In genomic region chr7:90320801-90321494, GRCh38 we compare ENCODE assay signal across 8 cellular contexts. TPM values are rescaled to one million over a fixed set of nuclear protein-coding genes. Genes with fewer than 3 reads are reported as not detected.
DNase-seq lines count a peak whose midpoint lies in the region; ATAC-seq and TF ChIP-seq lines count a peak whose summit lies in the region.

FAM237B (minus strand) TSS chr7:90321304; CDS start chr7:90319748, 1,556 bp downstream.

- ATAC-seq in Panc1, result peak; percentile 93
- ATAC-seq in HG03342 (IDR thresholded peaks at IDR 0.05; ENCODE audit: unreplicated experiment), result no peak

- TF ChIP-seq CTCF in Panc1 (IDR thresholded peaks at IDR 0.05), result no peak
- TF ChIP-seq CTCF in foreskin fibroblast (IDR thresholded peaks at IDR 0.05; ENCODE audit: low read depth, low read length), result no peak
- TF ChIP-seq CTCF in neutrophil (IDR thresholded peaks at IDR 0.05), result no peak

- intact Hi-C loops in Panc1 (cut with micrococcal nuclease; ENCODE audit: unreplicated experiment), result no loop called here

- no peaks in the 10 kb centered on the region for H3K9me3 ChIP-seq in Panc1 (ENCODE audit: control insufficient read depth, insufficient read depth, low read depth, low read length)
- no peaks in the 10 kb centered on the region for H3K9me3 ChIP-seq in neutrophil

- H3K4me1 Mint-ChIP-seq in T-helper 2 cell treated with Interferon-gamma antibody and Interleukin-4, amounts not matched to agents 5 μg/mL and 100 μg/mL, for 36 hours (ENCODE audit: low read depth), result peaks cover 4% of the 10 kb centered on the region

- no peaks in the 10 kb centered on the region for H3K36me3 Mint-ChIP-seq in T-helper 2 cell treated with Interferon-gamma antibody and Interleukin-4, amounts not matched to agents 5 μg/mL and 100 μg/mL, for 36 hours (ENCODE audit: low read depth)

- H3K4me1 ChIP-seq in Panc1 (ENCODE audit: control insufficient read depth, insufficient read depth, low read length) (0 out of 2 replicates have a peak, but pooled peaks cover 2% of the 10 kb centered on the region), neutrophil (ENCODE audit: control insufficient read depth in 1 of 2, insufficient read depth in 1 of 2, low read depth in 1 of 2, low read length in 1 of 2) (peaks cover 8 to 27% of the 10 kb centered on the region in 2 experiments)

- POLR2A ChIA-PET in Panc1 (lab: Charles Lee), result no interaction called here

- peak; percentile 23 for DNase-seq in Daoy (ENCODE audit: low read depth)
- no peak for DNase-seq in Panc1 (ENCODE audit: low read depth, low spot score)
- DNase-seq in foreskin fibroblast, result peak; percentile 34 to 72
- DNase-seq in NCI-H2029 treated with DMSO at 0.1 percent for 48 hours (lab: John Stamatoyannopoulos, UW), result no peak
- no peak for DNase-seq in T-helper 2 cell treated with Interferon-gamma antibody and Interleukin-4, amounts not matched to agents 5 μg/mL and 100 μg/mL, for 36 hours (ENCODE audit: low spot score)
- no peak for DNase-seq in putamen (ENCODE audit: low spot score)

- H3K9me3 Mint-ChIP-seq in T-helper 2 cell treated with Interferon-gamma antibody and Interleukin-4, amounts not matched to agents 5 μg/mL and 100 μg/mL, for 36 hours, result no peaks in the 10 kb centered on the region

- no peaks in the 10 kb centered on the region; the same call in 1 of the 2 replicates for H3K36me3 ChIP-seq in Panc1 (ENCODE audit: control insufficient read depth, insufficient read depth, low read length)
- H3K36me3 ChIP-seq in neutrophil, result no peaks in the 10 kb centered on the region

- in situ Hi-C loops in Panc1 (cut with HindIII; ENCODE audit: low pct_unique_long_range_greater_than_20kb, low sequenced_read_pairs), result no loop called here

- no peak within 1 kb of the TSS for H3K27ac Mint-ChIP-seq in T-helper 2 cell treated with Interferon-gamma antibody and Interleukin-4, amounts not matched to agents 5 μg/mL and 100 μg/mL, for 36 hours

- CTCF ChIA-PET in Panc1 (lab: Charles Lee), result no interaction called here

- no peak within 1 kb of the TSS for H3K27ac ChIP-seq in Panc1 (ENCODE audit: low read length)
- H3K27ac ChIP-seq in neutrophil, result no peak within 1 kb of the TSS

- H3K27me3 Mint-ChIP-seq in T-helper 2 cell treated with Interferon-gamma antibody and Interleukin-4, amounts not matched to agents 5 μg/mL and 100 μg/mL, for 36 hours (ENCODE audit: low read depth), result peaks cover 55% of the 10 kb centered on the region

- H3K4me3 ChIP-seq in Panc1 (ENCODE audit: low read depth in 2 of 2, low read length in 2 of 2) (peak within 1 kb of the TSS; percentile 32 to 38), foreskin fibroblast (ENCODE audit: low read depth in 1 of 2, low read length in 2 of 2) (peak within 1 kb of the TSS; percentile 38 to 40), neutrophil (ENCODE audit: low read depth in 1 of 2, low read length in 1 of 2) (peak within 1 kb of the TSS; percentile 24 to 55)

- peaks cover 64% of the 10 kb centered on the region for H3K27me3 ChIP-seq in Panc1 (ENCODE audit: control insufficient read depth, insufficient read depth, low read length)
- H3K27me3 ChIP-seq in neutrophil, result peaks cover 99% of the 10 kb centered on the region

- H3K4me3 Mint-ChIP-seq in T-helper 2 cell treated with Interferon-gamma antibody and Interleukin-4, amounts not matched to agents 5 μg/mL and 100 μg/mL, for 36 hours, result no peak within 1 kb of the TSS

- BruUV-seq in Panc1 (replicated peaks; lab: Mats Ljungman, UMichigan), result no TSS peak

RNA-seq across cellular contexts. Expression of gene FAM237B, which starts in this region (rescaled TPM):
- total RNA-seq in Daoy (2014; rRNA removed; shearing (Covaris generic)), result not detected in 2 replicates
- total RNA-seq in Panc1 (2021; ENCODE audit: unreplicated experiment), result not detected
- not detected for polyA plus RNA-seq in Panc1 (2012; ENCODE audit: insufficient read length)

Comparison
In these comparisons a context has a peak if more than half of its experiments do, and no peak if none do; other contexts are left out.
1. Peak in DNase-seq in Daoy; RNA of the gene not detected or under 1 TPM.
2. Peak in ATAC-seq and H3K4me3 ChIP-seq in Panc1; RNA of the gene not detected or under 1 TPM.
3. DNase-seq: peak in foreskin fibroblast (2 of 2); none in Panc1 (single experiment), NCI-H2029 treated with DMSO at 0.1 percent for 48 hours (single experiment), T-helper 2 cell treated with Interferon-gamma antibody and Interleukin-4, amounts not matched to agents 5 μg/mL and 100 μg/mL, for 36 hours (single experiment) and putamen (single experiment).
4. Peak in every context shown above with its lines, with median percentiles within 50 percentile points of each other: H3K4me3 ChIP-seq.